In the genomic region with DNA sequence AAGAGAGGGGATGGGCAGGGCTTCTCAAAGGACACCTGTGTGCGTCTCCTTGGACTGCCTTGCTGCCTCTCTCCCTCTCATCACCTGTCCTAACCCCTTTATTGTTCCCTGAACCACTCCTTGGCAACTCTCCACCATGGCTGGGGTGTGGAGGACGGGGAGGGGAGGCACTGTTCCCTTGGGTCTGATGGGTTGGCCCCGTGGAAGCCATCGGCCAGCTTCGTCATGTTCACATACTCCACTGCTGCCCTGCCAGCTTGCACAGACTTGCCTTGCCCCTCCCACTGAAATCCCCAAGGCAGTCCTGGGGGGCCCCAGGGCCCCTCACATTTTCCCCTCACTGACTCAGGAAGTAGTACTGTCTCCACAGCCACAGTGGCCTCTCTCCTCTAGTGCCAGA, we compare ENCODE assay signal across 24 cellular contexts. TPM values are rescaled to one million over a fixed set of nuclear protein-coding genes. Genes with fewer than 3 reads are reported as not detected.
DNase-seq lines count a peak whose midpoint lies in the region; ATAC-seq, FAIRE-seq and TF ChIP-seq lines count a peak whose summit lies in the region.
"Had no signal": no experiment of that assay in that cellular context is flagged by ENCODE, and none has a peak within 500 bp of the region (broad histone marks: within the 10 kb centered on the region; RNA-seq: fewer than 3 reads in every experiment).

No MANE protein-coding gene starts in this region.

- POLR2A ChIA-PET in H1 (lab: Charles Lee; ENCODE audit: partially characterized antibody) = no interaction called here

- no peak overlapping the region for H3K4me3 ChIP-seq in H1 (ENCODE audit: extremely low read depth in 1 of 4, insufficient read depth in 2 of 4, low read depth in 3 of 4, low read length in 4 of 4)
- H3K4me3 ChIP-seq: GM12878, GM23338 had no signal

- no peak overlapping the region; the same call in 1 of the 2 replicates for H4K8ac ChIP-seq in H1 (ENCODE audit: extremely low read depth, insufficient read depth, low read length)

- H2BK20ac ChIP-seq in H1 (ENCODE audit: low read length) = peak overlapping the region; percentile 66; the same call in 1 of the 2 replicates

- no peak overlapping the region for H4K5ac ChIP-seq in H1 (ENCODE audit: insufficient read length, low read depth, low read length)

- no peak overlapping the region for H3K4me3 Mint-ChIP-seq in endothelial cell (ENCODE audit: unreplicated experiment)
- H3K4me3 Mint-ChIP-seq: CD4-positive, alpha-beta memory T cell; GM23338 had no signal

- no peak overlapping the region for H3K14ac ChIP-seq in H1 (ENCODE audit: insufficient read length)

- H3K4ac ChIP-seq in H1 (replicated peaks; ENCODE audit: insufficient read length, low read depth, low read length) = no peak overlapping the region

- H3K4me2 ChIP-seq in H1 (ENCODE audit: insufficient read depth in 1 of 2, low read depth in 2 of 2, low read length in 2 of 2) = no peak overlapping the region
- H3K4me2 ChIP-seq: GM23338 had no signal

- no peak overlapping the region for H3K27ac Mint-ChIP-seq in endothelial cell (ENCODE audit: unreplicated experiment)
- H3K27ac Mint-ChIP-seq: GM23338 had no signal

- no peaks in the 10 kb centered on the region; the same call in 1 of the 2 replicates for H3K23me2 ChIP-seq in H1 (ENCODE audit: low read depth, low read length)

- peaks cover 3% of the 10 kb centered on the region for H3K36me3 Mint-ChIP-seq in endothelial cell (ENCODE audit: low read depth, unreplicated experiment)
- H3K36me3 Mint-ChIP-seq: CD4-positive, alpha-beta memory T cell had no signal

- H3K4me1 Mint-ChIP-seq in endothelial cell (ENCODE audit: unreplicated experiment) = no peaks in the 10 kb centered on the region
- H3K4me1 Mint-ChIP-seq: CD4-positive, alpha-beta memory T cell had no signal

- H3K27me3 Mint-ChIP-seq in endothelial cell (ENCODE audit: unreplicated experiment) = peaks cover 9% of the 10 kb centered on the region

- H3K23ac ChIP-seq in H1 (ENCODE audit: insufficient read length) = no peak overlapping the region

- no peak overlapping the region for H2BK15ac ChIP-seq in H1 (ENCODE audit: low read length)

- no peak overlapping the region for H3K56ac ChIP-seq in H1 (replicated peaks; ENCODE audit: insufficient read length, low read depth, low read length)

- 95% methylated on average over 4 of the region's 5 CpGs; no CpG with 5 or more reads in 1 of the 2 experiments for WGBS in H1 (ENCODE audit: extremely low coverage in 1 of 2, insufficient coverage in 1 of 2, insufficient read length in 1 of 2, insufficient replicate concordance in 2 of 2, low coverage in 1 of 2, low lambda C conversion rate in 2 of 2, missing lambda C conversion rate in 1 of 2), 2 experiments

- peak overlapping the region; percentile 50 for H4K91ac ChIP-seq in H1 (replicated peaks; ENCODE audit: insufficient read length, low read length)

- H2AK5ac ChIP-seq in H1 (ENCODE audit: low read depth, low read length) = no peak overlapping the region; the same call in 1 of the 2 replicates

- FAIRE-seq in H1 (lab: Jason Lieb, UNC) = no peak
- FAIRE-seq in H54 (lab: Jason Lieb, UNC) = no peak
- FAIRE-seq: G401.6, GM12878 had no signal

- no peak for TF ChIP-seq EP300 in H1 (IDR thresholded peaks at IDR 0.05; ENCODE audit: borderline replicate concordance in 1 of 2, low read depth in 2 of 2, low read length in 2 of 2)

- no peaks in the 10 kb centered on the region for H3K9me3 Mint-ChIP-seq in endothelial cell (ENCODE audit: unreplicated experiment)

- CTCF ChIA-PET in H1 (lab: Charles Lee; ENCODE audit: partially characterized antibody) = interaction anchor here (0.8 to 1.9 kb wide), 7 partner anchors 8 to 21 kb away, joined by 3 to 7 read pairs (median 4); no protein-coding TSS in a partner anchor

- H2BK120ac ChIP-seq in H1 (replicated peaks; ENCODE audit: low read depth, low read length) = no peak overlapping the region

- H2AFZ ChIP-seq in H1 (ENCODE audit: low read length) = no peak overlapping the region
- H2AFZ ChIP-seq: GM23338 had no signal

- H3K79me1 ChIP-seq in H1 (ENCODE audit: low read depth, low read length) = no peaks in the 10 kb centered on the region; the same call in 1 of the 2 replicates

- no peak overlapping the region for H3K18ac ChIP-seq in H1 (ENCODE audit: extremely low read depth, low read length)

- ATAC-seq in HG03432 (IDR thresholded peaks at IDR 0.05; ENCODE audit: unreplicated experiment) = no peak
- ATAC-seq: GM12878, GM23338, HCT116 had no signal

- no peak for TF ChIP-seq CTCF in H1 (IDR thresholded peaks at IDR 0.05; ENCODE audit: control extremely low read depth in 1 of 3, insufficient read depth in 1 of 3, low read depth in 1 of 3, low read length in 3 of 3)
- TF ChIP-seq CTCF in endothelial cell (IDR thresholded peaks at IDR 0.05; ENCODE audit: unreplicated experiment) = no peak

- H3K9me3 ChIP-seq in H1 (ENCODE audit: insufficient read depth in 2 of 2, low read depth in 1 of 2, low read length in 1 of 2) = peaks cover 0 to 4% of the 10 kb centered on the region in 2 experiments; a peak in 2 of 4 replicates

- peak overlapping the region; percentile 76; the same call in 1 of the 2 replicates for H2BK12ac ChIP-seq in H1 (ENCODE audit: low read depth, low read length)

- H3K9ac ChIP-seq in H1 (replicated peaks in 1 of 4; ENCODE audit: extremely low read depth in 1 of 4, low read depth in 3 of 4, low read length in 3 of 4) = no peak overlapping the region

- H3K79me2 ChIP-seq in H1 (ENCODE audit: control insufficient read depth in 1 of 2, insufficient read depth in 2 of 2, low read length in 2 of 2) = no peaks in the 10 kb centered on the region

- intact Hi-C loops in posterior vena cava (cut with DNase I) = no loop called here

- no peak for TF ChIP-seq RAD21 in H1 (IDR thresholded peaks at IDR 0.05 in 1 of 2, conservative IDR thresholded peaks at IDR 0.05 in 1 of 2; ENCODE audit: low read depth in 2 of 2, low read length in 2 of 2)

- DNase-seq in HPDE6-E6E7 (ENCODE audit: extremely low spot score) = peak; percentile 45
- DNase-seq in NCI-H1105 (lab: John Stamatoyannopoulos, UW) = peak; percentile 49
- DNase-seq in H1 (ENCODE audit: low read depth in 1 of 2, low spot score in 2 of 2) = no peak
- peak; percentile 35 for DNase-seq in posterior vena cava (ENCODE audit: low spot score)
- no peak for DNase-seq in H54 (ENCODE audit: insufficient read length, low spot score)
- DNase-seq in endothelial cell (ENCODE audit: low spot score) = no peak
- DNase-seq: C1 segment of cervical spinal cord; CD4-positive, alpha-beta memory T cell; COR-L47; NCI-H1092; NCI-H1436 treated with DMSO at 0.1 percent for 48 hours; NCI-H1930; NCI-H2227 treated with DMSO at 0.1 percent for 48 hours; NCI-H510A treated with DMSO at 0.1 percent for 48 hours; NCI-H82; RPMI8226; SHP77 treated with DMSO at 0.1 percent for 48 hours; T-helper 1 cell had no signal

- TF ChIP-seq POLR2A in H1 (IDR thresholded peaks at IDR 0.05; ENCODE audit: control extremely low read depth in 1 of 2, low read depth in 2 of 2, low read length in 2 of 2) = no peak
- no peak for TF ChIP-seq POLR2A in H54 (IDR thresholded peaks at IDR 0.05; ENCODE audit: low read depth, low read length)

- H3K4me1 ChIP-seq in H1 (replicated peaks in 1 of 4; ENCODE audit: control insufficient read depth in 3 of 4, insufficient read depth in 4 of 4, low read length in 3 of 4) = peaks cover 2 to 11% (median 7%) of the 10 kb centered on the region in 4 experiments; a peak in 4 of 7 replicates

- no peaks in the 10 kb centered on the region for H3K27me3 ChIP-seq in H1 (replicated peaks in 1 of 4; ENCODE audit: control insufficient read depth in 3 of 4, extremely low read depth in 1 of 4, insufficient read depth in 3 of 4, low read length in 3 of 4)

- H2BK5ac ChIP-seq in H1 (ENCODE audit: low read depth, low read length) = 0 out of 2 replicates have a peak overlapping the region, but pooled peaks have one; percentile 28

- no peaks in the 10 kb centered on the region for H4K20me1 ChIP-seq in H1 (replicated peaks in 1 of 2; ENCODE audit: control insufficient read depth in 1 of 2, insufficient read depth in 2 of 2, low read length in 2 of 2)

- no peak overlapping the region for H3K27ac ChIP-seq in H1 (ENCODE audit: low read depth, low read length)

- H3K36me3 ChIP-seq in H1 (ENCODE audit: control insufficient read depth in 2 of 4, insufficient read depth in 4 of 4, low read length in 3 of 4) = no peaks in the 10 kb centered on the region

TF ChIP-seq in H1, 55 proteins besides CTCF, POLR2A, EP300 and RAD21:
- no peak for TF ChIP-seq KDM5A (IDR thresholded peaks at IDR 0.05; ENCODE audit: low read length)
- TF ChIP-seq TEAD4 (IDR thresholded peaks at IDR 0.05; ENCODE audit: low read depth, low read length) = no peak
- no peak for TF ChIP-seq SP1 (IDR thresholded peaks at IDR 0.05; ENCODE audit: low read depth, low read length)
- no peak for TF ChIP-seq POU5F1 (IDR thresholded peaks at IDR 0.05; ENCODE audit: low read depth, low read length)
- TF ChIP-seq FOSL1 (IDR thresholded peaks at IDR 0.05; ENCODE audit: insufficient read depth, low read depth, low read length) = no peak
- no peak for TF ChIP-seq SIRT6 (IDR thresholded peaks at IDR 0.05; ENCODE audit: low read length)
- no peak for TF ChIP-seq TCF12 (IDR thresholded peaks at IDR 0.05; ENCODE audit: low read depth, low read length)
- TF ChIP-seq CTBP2 (IDR thresholded peaks at IDR 0.05; ENCODE audit: borderline replicate concordance, insufficient read depth, insufficient read length, low read length) = no peak
- no peak for TF ChIP-seq CBX8 (IDR thresholded peaks at IDR 0.05; ENCODE audit: borderline replicate concordance, low read depth, low read length)
- no peak for TF ChIP-seq ZNF274 (IDR thresholded peaks at IDR 0.05; ENCODE audit: borderline replicate concordance, extremely low read depth, low read length)
- TF ChIP-seq SIN3A (conservative IDR thresholded peaks at IDR 0.05 in 1 of 2, IDR thresholded peaks at IDR 0.05 in 1 of 2; ENCODE audit: low read depth in 1 of 2, low read length in 2 of 2) = no peak
- TF ChIP-seq GABPA (IDR thresholded peaks at IDR 0.05; ENCODE audit: borderline replicate concordance, insufficient read depth, low read length) = no peak

RNA-seq across cellular contexts. Expression of a gene that starts 36.1 kb away (rescaled TPM):
- total RNA-seq in H1 (2021; fragmentation: NEBNext Ultra II Directional; extraction: Animal tissue kit (Norgen Biotek cat#: 25700)) = 0.44 and 0.99 TPM in 2 replicates
- 1.9 and 2.0 TPM in 2 replicates for polyA plus RNA-seq in H1 (2011; rRNA removed)
- polyA plus RNA-seq in H1 (2011; cell fraction: cytosol; rRNA removed) = 1.0 TPM
- polyA plus RNA-seq in H1 (2011; cell fraction: nucleus; rRNA removed) = 0.88 TPM
- polyA plus RNA-seq in H1 (2012, experiment 1 of 2) = 1.0 to 3.3 TPM (median 1.7 TPM) in 4 replicates
- polyA plus RNA-seq in H1 (2012, experiment 2 of 2) = 1.0 TPM
- 1.1 TPM for polyA plus RNA-seq in H1 (2013, experiment 1 of 2)
- 1.2 TPM for polyA plus RNA-seq in H1 (2013, experiment 2 of 2)
- polyA minus RNA-seq in H1 (2011; rRNA and poly(A)+ RNA removed) = 0.95 and 1.2 TPM in 2 replicates
- polyA minus RNA-seq in H1 (2011; cell fraction: cytosol; rRNA and poly(A)+ RNA removed) = 1.2 TPM
- 0.50 TPM for polyA minus RNA-seq in H1 (2011; cell fraction: nucleus; rRNA and poly(A)+ RNA removed)
- 100 to 1,000 TPM; 108 to 142 TPM for total RNA-seq in posterior vena cava
- total RNA-seq in endothelial cell (ENCODE audit: unreplicated experiment) = 22.0 TPM
- total RNA-seq: A673 had no signal

Comparison
In these comparisons a context has a peak if more than half of its experiments do, and no peak if none do; other contexts are left out.
1. DNase-seq: peak in HPDE6-E6E7 (single experiment), NCI-H1105 (single experiment) and posterior vena cava (single experiment); none in H1 (0 of 2), H54 (single experiment) and endothelial cell (single experiment).
2. RNA of a gene that starts 36.1 kb away (total RNA-seq): 108 to 142 TPM in posterior vena cava and 22.0 TPM in endothelial cell (single experiment); 0.44 to 0.99 TPM in H1; every median in the first group is over 10 times any median in the second.